In genomic region chr12:53201170-53201541, GRCh38 we compare ENCODE assay signal across 15 cellular contexts. TPM values are rescaled to one million over a fixed set of nuclear protein-coding genes. Genes with fewer than 3 reads are reported as not detected.
A peak's percentile ranks its signal among the peaks of the same experiment; 100 is the strongest.
DNase-seq lines count a peak whose midpoint lies in the region; ATAC-seq, FAIRE-seq and TF ChIP-seq lines count a peak whose summit lies in the region.
"Had no signal": no experiment of that assay in that cellular context is flagged by ENCODE, and none has a peak within 500 bp of the region (broad histone marks: within the 10 kb centered on the region; RNA-seq: fewer than 3 reads in every experiment).

No MANE protein-coding gene starts in this region.

- H3K27me3 ChIP-seq in OCI-LY1 (ENCODE audit: insufficient read depth, low read length) (no peaks in the 10 kb centered on the region), astrocyte (ENCODE audit: insufficient read depth, low read length) (no peaks in the 10 kb centered on the region), parathyroid adenoma (ENCODE audit: control insufficient read depth, insufficient read depth, low read length) (no peaks in the 10 kb centered on the region)

- no peak for TF ChIP-seq CTCF in OCI-LY1 (IDR thresholded peaks at IDR 0.05; ENCODE audit: low read length)
- TF ChIP-seq CTCF in astrocyte (IDR thresholded peaks at IDR 0.05; ENCODE audit: insufficient read depth, low read depth, low read length), result no peak
- TF ChIP-seq CTCF in parathyroid adenoma (IDR thresholded peaks at IDR 0.05), result no peak
- no peak for TF ChIP-seq CTCF in GM20000 (IDR thresholded peaks at IDR 0.05; ENCODE audit: extremely low read depth, missing control alignments)

- H3K4me2 ChIP-seq in OCI-LY1 (ENCODE audit: low read length) (peak overlapping the region; percentile 48), astrocyte (ENCODE audit: low read length) (no peak overlapping the region), parathyroid adenoma (ENCODE audit: low read length) (no peak overlapping the region)

- H3K4me1 ChIP-seq in OCI-LY1 (ENCODE audit: insufficient read depth, low read length, severe bottlenecking) (peaks cover 78% of the 10 kb centered on the region), astrocyte (ENCODE audit: insufficient read depth, low read length) (peaks cover 4% of the 10 kb centered on the region), parathyroid adenoma (no peaks in the 10 kb centered on the region)

- peaks cover 75% of the 10 kb centered on the region for H3K36me3 Mint-ChIP-seq in T-helper 2 cell treated with Interferon-gamma antibody and Interleukin-4, amounts not matched to agents 5 μg/mL and 100 μg/mL, for 36 hours (ENCODE audit: low read depth)
- H3K36me3 Mint-ChIP-seq in astrocyte (ENCODE audit: low read depth, unreplicated experiment), result no peaks in the 10 kb centered on the region

- H3K4me3 ChIP-seq in OCI-LY1 (ENCODE audit: low read depth, low read length, poor library complexity, severe bottlenecking) (peak overlapping the region; percentile 3), astrocyte (ENCODE audit: insufficient read depth, low read depth, low read length) (no peak overlapping the region), parathyroid adenoma (ENCODE audit: low read depth, low read length) (no peak overlapping the region)

- H4K20me1 ChIP-seq in OCI-LY1 (ENCODE audit: insufficient read depth, low read length) (no peaks in the 10 kb centered on the region), astrocyte (ENCODE audit: insufficient read depth, low read length) (no peaks in the 10 kb centered on the region)

- H3K36me3 ChIP-seq in OCI-LY1 (ENCODE audit: insufficient read depth, low read length), result no peaks in the 10 kb centered on the region
- H3K36me3 ChIP-seq in astrocyte (ENCODE audit: insufficient read depth, low read length), result no peaks in the 10 kb centered on the region
- no peaks in the 10 kb centered on the region for H3K36me3 ChIP-seq in parathyroid adenoma (ENCODE audit: control insufficient read depth, insufficient read depth, low read length)

- H3K27ac ChIP-seq in OCI-LY1 (ENCODE audit: low read depth, low read length, poor library complexity, severe bottlenecking) (peak overlapping the region; percentile 87), astrocyte (ENCODE audit: low read depth, low read length) (no peak overlapping the region), parathyroid adenoma (no peak overlapping the region)

- no peak overlapping the region for H2AFZ ChIP-seq in OCI-LY1 (ENCODE audit: low read length)
- H2AFZ ChIP-seq in astrocyte (ENCODE audit: low read depth, low read length), result no peak overlapping the region
- H2AFZ ChIP-seq in parathyroid adenoma, result peak overlapping the region; percentile 13

- peak overlapping the region; percentile 39; the same call in 1 of the 2 replicates for H3K9ac ChIP-seq in OCI-LY1 (ENCODE audit: low read length)
- H3K9ac ChIP-seq in astrocyte (ENCODE audit: low read length), result no peak overlapping the region
- no peak overlapping the region for H3K9ac ChIP-seq in parathyroid adenoma

- H3K27me3 Mint-ChIP-seq in T-helper 2 cell treated with Interferon-gamma antibody and Interleukin-4, amounts not matched to agents 5 μg/mL and 100 μg/mL, for 36 hours (ENCODE audit: low read depth), result no peaks in the 10 kb centered on the region
- H3K27me3 Mint-ChIP-seq in astrocyte (ENCODE audit: low read depth, unreplicated experiment), result peaks cover 26% of the 10 kb centered on the region

- H3K4me3 Mint-ChIP-seq in T-helper 2 cell treated with Interferon-gamma antibody and Interleukin-4, amounts not matched to agents 5 μg/mL and 100 μg/mL, for 36 hours, result peak overlapping the region; percentile 80
- H3K4me3 Mint-ChIP-seq in astrocyte (ENCODE audit: unreplicated experiment), result no peak overlapping the region

- H3K9me3 ChIP-seq in OCI-LY1 (ENCODE audit: low read length), result no peaks in the 10 kb centered on the region
- H3K9me3 ChIP-seq in astrocyte (ENCODE audit: insufficient read depth, low read depth, low read length), result no peaks in the 10 kb centered on the region
- H3K9me3 ChIP-seq in parathyroid adenoma (ENCODE audit: control insufficient read depth, low read length), result no peaks in the 10 kb centered on the region

- FAIRE-seq in astrocyte (lab: Jason Lieb, UNC), result no peak
- FAIRE-seq: A204.1 had no signal

- H3K27ac Mint-ChIP-seq in T-helper 2 cell treated with Interferon-gamma antibody and Interleukin-4, amounts not matched to agents 5 μg/mL and 100 μg/mL, for 36 hours, result peak overlapping the region; percentile 85
- H3K27ac Mint-ChIP-seq in astrocyte (ENCODE audit: unreplicated experiment), result peak overlapping the region; percentile 50

- no peaks in the 10 kb centered on the region for H3K79me2 ChIP-seq in OCI-LY1 (ENCODE audit: insufficient read depth, low read length)
- H3K79me2 ChIP-seq in astrocyte (ENCODE audit: insufficient read depth, low read length), result no peaks in the 10 kb centered on the region
- no peaks in the 10 kb centered on the region for H3K79me2 ChIP-seq in parathyroid adenoma

- no peak for DNase-seq in T-helper 2 cell treated with Interferon-gamma antibody and Interleukin-4, amounts not matched to agents 5 μg/mL and 100 μg/mL, for 36 hours (ENCODE audit: low spot score)
- DNase-seq in T-helper 2 cell, result no peak
- DNase-seq in astrocyte (ENCODE audit: low read depth), result peak; percentile 62
- DNase-seq in GM20000 (ENCODE audit: low spot score), result no peak
- DNase-seq: anterior cingulate cortex, NCI-H1417, NCI-H526, SIG-M5 had no signal

- no peaks in the 10 kb centered on the region for H3K9me3 Mint-ChIP-seq in T-helper 2 cell treated with Interferon-gamma antibody and Interleukin-4, amounts not matched to agents 5 μg/mL and 100 μg/mL, for 36 hours
- no peaks in the 10 kb centered on the region for H3K9me3 Mint-ChIP-seq in astrocyte (ENCODE audit: unreplicated experiment)

- H3K4me1 Mint-ChIP-seq in T-helper 2 cell treated with Interferon-gamma antibody and Interleukin-4, amounts not matched to agents 5 μg/mL and 100 μg/mL, for 36 hours (ENCODE audit: low read depth), result peaks cover 61% of the 10 kb centered on the region
- H3K4me1 Mint-ChIP-seq in astrocyte (ENCODE audit: low read depth, unreplicated experiment), result peaks cover 15% of the 10 kb centered on the region

- no peaks in the 10 kb centered on the region for H3K9me2 ChIP-seq in OCI-LY1 (ENCODE audit: low read depth, low read length)

- no peaks in the 10 kb centered on the region for H3F3A ChIP-seq in OCI-LY1 (ENCODE audit: insufficient read depth, low read length)

- no peak for ATAC-seq in HG03469 (IDR thresholded peaks at IDR 0.05; ENCODE audit: unreplicated experiment)
- no peak for ATAC-seq in HG02678 (IDR thresholded peaks at IDR 0.05; ENCODE audit: unreplicated experiment)

RNA-seq across cellular contexts. Expression of gene ITGB7, which starts 5.9 kb away (rescaled TPM):
- 0.79 and 1.3 TPM in 2 replicates for total RNA-seq in astrocyte
- total RNA-seq: HT1080, pulmonary artery endothelial cell had no signal

RNA-seq across cellular contexts. Expression of gene CSAD, which starts 20.4 kb away (rescaled TPM):
- 16.7 and 19.4 TPM in 2 replicates for total RNA-seq in astrocyte

RNA-seq across cellular contexts. Expression of gene ZNF740, which starts 20.6 kb away (rescaled TPM):
- 31.0 and 32.7 TPM in 2 replicates for total RNA-seq in astrocyte

RNA-seq across cellular contexts. Expression of gene RARG, which starts 30.9 kb away (rescaled TPM):
- total RNA-seq in astrocyte, result 10.1 and 11.7 TPM in 2 replicates
